Comparison of ENCODE assay signal across 8 cellular contexts in the genomic region with DNA sequence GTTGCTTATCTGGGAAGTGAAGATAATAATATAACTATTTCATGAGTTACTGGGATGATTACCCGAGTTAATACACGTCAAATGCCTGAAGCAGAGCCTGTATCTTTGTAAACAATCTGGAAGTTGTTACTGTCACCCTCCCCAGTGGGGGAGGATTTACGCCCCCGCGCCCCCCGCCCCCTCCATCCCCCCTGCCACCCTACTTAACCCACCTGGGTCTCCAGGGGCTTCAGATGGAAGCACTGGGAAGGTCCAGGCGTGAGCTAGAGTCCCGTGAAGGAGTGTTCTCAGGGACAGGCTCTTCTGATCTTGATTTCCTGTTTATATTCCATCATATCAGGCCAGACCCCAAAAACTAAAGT. TPM values are rescaled to one million over a fixed set of nuclear protein-coding genes. Genes with fewer than 3 reads are reported as not detected.
DNase-seq lines count a peak whose midpoint lies in the region; ATAC-seq and TF ChIP-seq lines count a peak whose summit lies in the region.

No MANE protein-coding gene starts in this region.

- peak; percentile 25 for DNase-seq in NCI-H1092 treated with DMSO at 0.1 percent for 48 hours (lab: John Stamatoyannopoulos, UW)
- no peak for DNase-seq in NCI-H1092 (lab: John Stamatoyannopoulos, UW)
- DNase-seq in right cardiac atrium = no peak
- no peak for DNase-seq in spleen
- no peak for DNase-seq in NCI-H526 treated with DMSO at 0.1 percent for 48 hours (lab: John Stamatoyannopoulos, UW)
- DNase-seq in KG1 (lab: John Stamatoyannopoulos, UW) = no peak
- no peak for DNase-seq in DMS114 treated with DMSO at 0.1 percent for 48 hours (lab: John Stamatoyannopoulos, UW; ENCODE audit: unreplicated experiment)

- no peak for ATAC-seq in right cardiac atrium

- no peak for TF ChIP-seq CTCF in WI38 (IDR thresholded peaks at IDR 0.05; ENCODE audit: low read depth, low read length)
- no peak for TF ChIP-seq CTCF in spleen (IDR thresholded peaks at IDR 0.05 in 8 of 11, conservative IDR thresholded peaks at IDR 0.05 in 3 of 11)

- intact Hi-C loops in right cardiac atrium (cut with DNase I) (no loop called here), spleen (cut with DNase I; ENCODE audit: low total_unique reads) (no loop called here)

- H3K36me3 ChIP-seq in spleen = peaks cover 0 to 11% (median 5%) of the 10 kb centered on the region in 6 donors

- WGBS in right cardiac atrium = 26% methylated on average over 8 of the region's 8 CpGs
- WGBS in spleen, 5 donors = 18 to 30% (median 23%) methylated on average over 7 to 8 of the region's 8 CpGs

- H3K4me1 ChIP-seq in right cardiac atrium (ENCODE audit: control insufficient read depth, insufficient read depth, low read length) (no peaks in the 10 kb centered on the region), spleen (peaks cover 9 to 49% (median 24%) of the 10 kb centered on the region in 6 donors)

- H3K27ac ChIP-seq in right cardiac atrium (ENCODE audit: low read length) (peak overlapping the region; percentile 76), spleen (peak overlapping the region; percentile 72 to 89 (median 76))

- H3K27me3 ChIP-seq in right cardiac atrium (ENCODE audit: control insufficient read depth, insufficient read depth) = no peaks in the 10 kb centered on the region
- H3K27me3 ChIP-seq in spleen (replicated peaks in 1 of 7) = no peaks in the 10 kb centered on the region

- H3K4me3 ChIP-seq in WI38 (ENCODE audit: low read depth, low read length) = peak overlapping the region; percentile 100
- peak overlapping the region; percentile 44 for H3K4me3 ChIP-seq in right cardiac atrium (ENCODE audit: low read length)
- H3K4me3 ChIP-seq in spleen = peak overlapping the region; percentile 78 to 98 (median 91)

- no peak for TF ChIP-seq POLR2A in spleen (IDR thresholded peaks at IDR 0.05)

- H3K9me3 ChIP-seq in right cardiac atrium (ENCODE audit: control insufficient read depth, low read length) (no peaks in the 10 kb centered on the region), spleen (no peaks in the 10 kb centered on the region)

RNA-seq across cellular contexts. Expression of gene PPA1, which starts 0.7 kb away (rescaled TPM):
- total RNA-seq in right cardiac atrium (10 to 100 TPM; 40.7 to 75.1 (median 68.6) TPM), spleen (10 to 100 TPM; 54.8 to 83.3 (median 75.5) TPM)
- polyA plus RNA-seq in right cardiac atrium (99.2 TPM), spleen (100 to 1,000 TPM; 120 to 133 (median 121) TPM)

RNA-seq across cellular contexts. Expression of gene NPFFR1, which starts 49.9 kb away (rescaled TPM):
- total RNA-seq in right cardiac atrium (under 1 TPM in 1 of 4 donors, not detected in 3; 0.03 TPM), spleen (under 1 TPM in 5 of 7 donors, not detected in 2; 0.06 to 0.63 (median 0.09) TPM)
- polyA plus RNA-seq in right cardiac atrium (0.02 TPM), spleen (under 1 TPM; under 0.01 to 0.15 (median 0.06) TPM)

Comparison
In these comparisons a context has a peak if more than half of its experiments do, and no peak if none do; other contexts are left out.
1. H3K4me3 ChIP-seq: peak in every context shown above with its lines; median percentile 100 in WI38; 91 in spleen; 44 in right cardiac atrium.